In the genomic region with DNA sequence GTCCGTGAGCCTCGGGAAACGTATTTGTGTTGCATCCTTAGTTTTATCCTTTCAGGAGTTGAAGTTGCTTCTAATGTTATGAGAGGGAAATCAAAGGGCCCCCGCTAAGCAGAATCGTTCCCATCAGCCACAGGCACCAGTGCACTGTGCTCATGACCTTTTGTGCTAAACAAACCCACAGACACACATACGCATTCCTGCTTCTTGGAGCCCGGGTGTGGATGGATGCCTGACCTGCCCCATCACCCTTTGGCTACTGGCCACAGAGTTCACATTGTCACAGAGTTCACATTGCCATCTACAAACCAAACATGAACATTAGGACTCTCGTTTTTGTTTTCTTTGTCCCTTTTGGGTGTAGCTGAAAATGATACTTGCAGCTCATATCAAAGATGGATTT, we compare ENCODE assay signal across 1 cellular context.
TF ChIP-seq lines count a peak whose summit lies in the region.

No MANE protein-coding gene starts in this region.

TF ChIP-seq in A549, 52 proteins besides CTCF, POLR2A, EP300 and RAD21 (continued from another document):
- TF ChIP-seq, protein P1, sequence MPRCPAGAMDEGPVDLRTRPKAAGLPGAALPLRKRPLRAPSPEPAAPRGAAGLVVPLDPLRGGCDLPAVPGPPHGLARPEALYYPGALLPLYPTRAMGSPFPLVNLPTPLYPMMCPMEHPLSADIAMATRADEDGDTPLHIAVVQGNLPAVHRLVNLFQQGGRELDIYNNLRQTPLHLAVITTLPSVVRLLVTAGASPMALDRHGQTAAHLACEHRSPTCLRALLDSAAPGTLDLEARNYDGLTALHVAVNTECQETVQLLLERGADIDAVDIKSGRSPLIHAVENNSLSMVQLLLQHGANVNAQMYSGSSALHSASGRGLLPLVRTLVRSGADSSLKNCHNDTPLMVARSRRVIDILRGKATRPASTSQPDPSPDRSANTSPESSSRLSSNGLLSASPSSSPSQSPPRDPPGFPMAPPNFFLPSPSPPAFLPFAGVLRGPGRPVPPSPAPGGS (IDR thresholded peaks at IDR 0.05): no peak
- TF ChIP-seq RNF2 (IDR thresholded peaks at IDR 0.05; ENCODE audit: borderline replicate concordance, low read depth) (no peak), RARB (CRISPR knock-in tag; IDR thresholded peaks at IDR 0.05) (no peak), ZSCAN20 (CRISPR knock-in tag; IDR thresholded peaks at IDR 0.05) (no peak)
